14 cellular contexts compared by ENCODE assay signal in the genomic region with DNA sequence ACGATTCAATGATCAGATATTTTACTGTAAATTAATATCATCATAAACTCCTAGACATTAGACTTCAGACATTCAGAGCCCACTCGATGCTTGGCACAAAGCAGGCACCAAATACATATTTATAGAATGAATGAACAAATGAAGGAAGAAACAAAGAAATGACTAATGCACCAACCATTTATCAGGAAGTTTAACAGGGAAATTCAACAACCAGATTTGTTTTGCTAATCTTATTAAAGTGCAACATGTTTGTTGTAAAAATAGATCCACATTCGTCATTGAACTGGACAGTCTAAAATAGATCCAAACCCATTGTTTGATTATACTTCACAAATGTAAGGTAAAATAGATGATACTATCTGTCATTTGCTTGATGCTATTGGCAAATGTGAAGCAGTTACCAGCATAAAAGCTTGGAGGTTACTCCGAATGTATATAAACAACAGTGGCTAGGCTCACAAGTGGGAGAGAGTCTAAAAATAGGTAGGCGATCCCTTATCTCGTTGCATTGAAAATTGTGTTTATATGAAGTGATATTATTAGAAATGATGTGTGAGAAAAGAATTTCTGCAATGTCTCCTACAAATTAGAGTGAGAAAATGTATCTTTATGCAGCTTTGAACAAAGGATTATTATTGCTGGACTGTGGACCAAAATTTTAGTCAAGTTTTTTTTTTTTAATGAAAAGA.
DNase-seq lines count a peak whose midpoint lies in the region; ATAC-seq and TF ChIP-seq lines count a peak whose summit lies in the region.
"Had no signal": no experiment of that assay in that cellular context is flagged by ENCODE, and none has a peak within 500 bp of the region (broad histone marks: within the 10 kb centered on the region; RNA-seq: fewer than 3 reads in every experiment).

No MANE protein-coding gene starts in this region.

- WGBS in body of pancreas, 2 donors, result 24 to 30% methylated on average over 6 of the region's 6 CpGs
- WGBS in right cardiac atrium, result 41% methylated on average over 6 of the region's 6 CpGs

- intact Hi-C loops in Right ventricle myocardium superior (cut with DNase I), result no loop called here
- intact Hi-C loops in Right ventricle myocardium inferior (cut with DNase I), result no loop called here
- intact Hi-C loops in body of pancreas (cut with DNase I), result no loop called here
- intact Hi-C loops in right cardiac atrium (cut with DNase I), result no loop called here

- no peaks in the 10 kb centered on the region for H3K36me3 ChIP-seq in body of pancreas (replicated peaks in 1 of 2; ENCODE audit: insufficient read depth in 1 of 2, low read depth in 2 of 2)

- H3K9me3 ChIP-seq in body of pancreas (no peaks in the 10 kb centered on the region), right cardiac atrium (ENCODE audit: control insufficient read depth, low read length) (no peaks in the 10 kb centered on the region), T-helper 17 cell (ENCODE audit: control insufficient read depth, low read length, poor library complexity, severe bottlenecking) (no peaks in the 10 kb centered on the region)
- H3K9me3 ChIP-seq: psoas muscle had no signal

- peaks cover 14% of the 10 kb centered on the region for H3K27me3 Mint-ChIP-seq in T-helper 17 cell

- TF ChIP-seq CTCF in body of pancreas (IDR thresholded peaks at IDR 0.05), result no peak

- no peak overlapping the region for H3K4me3 Mint-ChIP-seq in T-helper 17 cell
- H3K4me3 Mint-ChIP-seq: activated naive CD4-positive, alpha-beta T cell treated with anti-CD3 and anti-CD28 coated beads for 36 hours; natural killer cell; T-helper 2 cell treated with Interferon-gamma antibody and Interleukin-4, amounts not matched to agents 5 μg/mL and 100 μg/mL, for 36 hours had no signal

- H3K4me1 Mint-ChIP-seq in T-helper 17 cell, result no peaks in the 10 kb centered on the region
- H3K4me1 Mint-ChIP-seq: natural killer cell had no signal

- H3K27ac ChIP-seq in body of pancreas (peak overlapping the region in 3 of 4 donors; percentile 26 to 97 (median 86)), right cardiac atrium (ENCODE audit: low read length) (peak overlapping the region; percentile 56)

- TF ChIP-seq POLR2A in body of pancreas (IDR thresholded peaks at IDR 0.05), result no peak

- ATAC-seq in Right ventricle myocardium superior (ENCODE audit: poor library complexity) (peak; percentile 39), Right ventricle myocardium inferior (no peak), body of pancreas (no peak), right cardiac atrium (no peak), T-helper 17 cell (no peak), GM21447 (IDR thresholded peaks at IDR 0.05; ENCODE audit: unreplicated experiment) (no peak)
- ATAC-seq: natural killer cell had no signal

- DNase-seq in Right ventricle myocardium superior (no peak), Right ventricle myocardium inferior (ENCODE audit: missing footprints) (no peak), body of pancreas (no peak), right cardiac atrium (no peak), NCI-H2227 (lab: John Stamatoyannopoulos, UW; ENCODE audit: unreplicated experiment) (no peak), T-helper 17 cell (no peak), NCI-H2081 (lab: John Stamatoyannopoulos, UW) (no peak)
- DNase-seq: activated CD8-positive, alpha-beta memory T cell treated with anti-CD3 and anti-CD28 coated beads, Interleukin-2, amount 50 U/mL, for 4 hours; activated naive CD4-positive, alpha-beta T cell treated with anti-CD3 and anti-CD28 coated beads for 36 hours; MV-4-11; natural killer cell; psoas muscle had no signal

- no peaks in the 10 kb centered on the region for H3K27me3 ChIP-seq in body of pancreas
- no peaks in the 10 kb centered on the region for H3K27me3 ChIP-seq in right cardiac atrium (ENCODE audit: control insufficient read depth, insufficient read depth)

- H3K4me1 ChIP-seq in body of pancreas (peaks cover 57% of the 10 kb centered on the region), right cardiac atrium (ENCODE audit: control insufficient read depth, insufficient read depth, low read length) (peaks cover 9% of the 10 kb centered on the region)

- H3K4me3 ChIP-seq in body of pancreas (no peak overlapping the region), right cardiac atrium (ENCODE audit: low read length) (no peak overlapping the region)
- H3K4me3 ChIP-seq: psoas muscle had no signal

- no peak overlapping the region for H3K27ac Mint-ChIP-seq in T-helper 17 cell
- H3K27ac Mint-ChIP-seq: activated naive CD4-positive, alpha-beta T cell treated with anti-CD3 and anti-CD28 coated beads for 36 hours; natural killer cell; T-helper 2 cell treated with Interferon-gamma antibody and Interleukin-4, amounts not matched to agents 5 μg/mL and 100 μg/mL, for 36 hours had no signal

- peaks cover 2% of the 10 kb centered on the region for H3K36me3 Mint-ChIP-seq in T-helper 17 cell (ENCODE audit: low read depth)
- H3K36me3 Mint-ChIP-seq: natural killer cell had no signal
